Comparison of ENCODE assay signal across 1 cellular context in the genomic region with DNA sequence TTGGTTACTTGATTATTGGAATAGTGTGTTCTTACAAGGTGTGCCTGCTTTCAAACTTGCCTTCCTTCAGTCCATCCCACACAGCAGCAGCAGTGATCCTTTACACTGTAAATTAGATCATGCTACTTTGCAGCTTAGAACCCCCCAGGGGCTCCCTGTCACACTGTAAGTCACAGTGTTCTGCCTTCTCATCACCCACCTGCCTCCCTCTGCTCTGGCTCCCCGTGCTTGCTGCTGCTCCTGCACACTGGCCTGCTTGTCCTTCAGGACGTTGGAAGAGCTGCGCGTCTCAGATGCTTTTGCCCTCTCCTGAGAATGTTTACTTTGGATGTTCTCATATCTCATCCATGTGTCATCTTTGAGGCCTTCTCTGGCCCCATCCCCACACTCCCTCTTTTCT.
TF ChIP-seq lines count a peak whose summit lies in the region.

No MANE protein-coding gene starts in this region.

TF ChIP-seq in IMR-90, 13 proteins besides CTCF, POLR2A, EP300 and RAD21:
- TF ChIP-seq MXI1 (IDR thresholded peaks at IDR 0.05; ENCODE audit: borderline replicate concordance, low read depth, low read length) = no peak
- no peak for TF ChIP-seq BHLHE40 (IDR thresholded peaks at IDR 0.05; ENCODE audit: low read depth, low read length)
- TF ChIP-seq CHD1 (IDR thresholded peaks at IDR 0.05; ENCODE audit: low read depth, low read length) = no peak
- TF ChIP-seq NFE2L2 (IDR thresholded peaks at IDR 0.05; ENCODE audit: low read depth, low read length) = no peak
- no peak for TF ChIP-seq CEBPB (IDR thresholded peaks at IDR 0.05; ENCODE audit: low read depth, low read length)
- TF ChIP-seq MAFK (IDR thresholded peaks at IDR 0.05; ENCODE audit: low read depth, low read length) = no peak
- no peak for TF ChIP-seq FOS (IDR thresholded peaks at IDR 0.05; ENCODE audit: low read depth, low read length)
- no peak for TF ChIP-seq RCOR1 (IDR thresholded peaks at IDR 0.05; ENCODE audit: insufficient replicate concordance, low read length)
- no peak for TF ChIP-seq RFX5 (IDR thresholded peaks at IDR 0.05; ENCODE audit: low read depth, low read length)
TF ChIP-seq in IMR-90: peak in this region for 0.
